In the genomic region with DNA sequence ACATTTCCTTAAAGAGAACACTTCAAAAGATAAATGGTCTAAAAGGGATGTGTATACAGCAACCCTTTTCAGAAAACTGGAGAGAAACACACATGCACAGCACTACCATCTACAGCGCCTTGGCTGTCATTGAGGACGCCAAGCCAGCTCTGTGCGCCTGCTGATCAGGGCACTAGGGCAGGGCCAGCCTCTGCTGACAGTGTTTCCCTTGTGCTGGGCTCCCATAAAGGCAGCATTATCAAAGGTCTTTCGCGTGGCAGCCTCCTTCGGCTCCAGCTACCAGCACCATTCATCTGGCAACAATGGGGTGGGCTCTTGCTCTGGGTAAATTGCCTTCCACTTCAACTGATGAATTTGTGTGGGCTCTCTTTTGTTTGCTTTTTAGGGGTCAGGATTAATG, we compare ENCODE assay signal across 1 cellular context.
TF ChIP-seq lines count a peak whose summit lies in the region.

No MANE protein-coding gene starts in this region.

TF ChIP-seq in GM12878, 131 proteins besides CTCF, POLR2A, EP300 and RAD21:
- TF ChIP-seq CREM (IDR thresholded peaks at IDR 0.05; ENCODE audit: low read depth) = no peak
- TF ChIP-seq ZZZ3 (IDR thresholded peaks at IDR 0.05; ENCODE audit: control insufficient read depth, insufficient read length, low read depth) = no peak
- TF ChIP-seq, protein P1, sequence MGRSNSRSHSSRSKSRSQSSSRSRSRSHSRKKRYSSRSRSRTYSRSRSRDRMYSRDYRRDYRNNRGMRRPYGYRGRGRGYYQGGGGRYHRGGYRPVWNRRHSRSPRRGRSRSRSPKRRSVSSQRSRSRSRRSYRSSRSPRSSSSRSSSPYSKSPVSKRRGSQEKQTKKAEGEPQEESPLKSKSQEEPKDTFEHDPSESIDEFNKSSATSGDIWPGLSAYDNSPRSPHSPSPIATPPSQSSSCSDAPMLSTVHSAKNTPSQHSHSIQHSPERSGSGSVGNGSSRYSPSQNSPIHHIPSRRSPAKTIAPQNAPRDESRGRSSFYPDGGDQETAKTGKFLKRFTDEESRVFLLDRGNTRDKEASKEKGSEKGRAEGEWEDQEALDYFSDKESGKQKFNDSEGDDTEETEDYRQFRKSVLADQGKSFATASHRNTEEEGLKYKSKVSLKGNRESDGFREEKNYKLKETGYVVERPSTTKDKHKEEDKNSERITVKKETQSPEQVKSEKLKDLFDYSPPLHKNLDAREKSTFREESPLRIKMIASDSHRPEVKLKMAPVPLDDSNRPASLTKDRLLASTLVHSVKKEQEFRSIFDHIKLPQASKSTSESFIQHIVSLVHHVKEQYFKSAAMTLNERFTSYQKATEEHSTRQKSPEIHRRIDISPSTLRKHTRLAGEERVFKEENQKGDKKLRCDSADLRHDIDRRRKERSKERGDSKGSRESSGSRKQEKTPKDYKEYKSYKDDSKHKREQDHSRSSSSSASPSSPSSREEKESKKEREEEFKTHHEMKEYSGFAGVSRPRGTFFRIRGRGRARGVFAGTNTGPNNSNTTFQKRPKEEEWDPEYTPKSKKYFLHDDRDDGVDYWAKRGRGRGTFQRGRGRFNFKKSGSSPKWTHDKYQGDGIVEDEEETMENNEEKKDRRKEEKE (IDR thresholded peaks at IDR 0.05) = no peak
- TF ChIP-seq, protein P2, sequence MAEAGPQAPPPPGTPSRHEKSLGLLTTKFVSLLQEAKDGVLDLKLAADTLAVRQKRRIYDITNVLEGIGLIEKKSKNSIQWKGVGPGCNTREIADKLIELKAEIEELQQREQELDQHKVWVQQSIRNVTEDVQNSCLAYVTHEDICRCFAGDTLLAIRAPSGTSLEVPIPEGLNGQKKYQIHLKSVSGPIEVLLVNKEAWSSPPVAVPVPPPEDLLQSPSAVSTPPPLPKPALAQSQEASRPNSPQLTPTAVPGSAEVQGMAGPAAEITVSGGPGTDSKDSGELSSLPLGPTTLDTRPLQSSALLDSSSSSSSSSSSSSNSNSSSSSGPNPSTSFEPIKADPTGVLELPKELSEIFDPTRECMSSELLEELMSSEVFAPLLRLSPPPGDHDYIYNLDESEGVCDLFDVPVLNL (IDR thresholded peaks at IDR 0.05; ENCODE audit: low read depth, low read length) = no peak
- TF ChIP-seq POLR2AphosphoS2 (IDR thresholded peaks at IDR 0.05; ENCODE audit: low read depth, low read length) = no peak
- TF ChIP-seq RELA (IDR thresholded peaks at IDR 0.05; ENCODE audit: borderline replicate concordance, partially characterized antibody) = no peak
- TF ChIP-seq, protein P3, sequence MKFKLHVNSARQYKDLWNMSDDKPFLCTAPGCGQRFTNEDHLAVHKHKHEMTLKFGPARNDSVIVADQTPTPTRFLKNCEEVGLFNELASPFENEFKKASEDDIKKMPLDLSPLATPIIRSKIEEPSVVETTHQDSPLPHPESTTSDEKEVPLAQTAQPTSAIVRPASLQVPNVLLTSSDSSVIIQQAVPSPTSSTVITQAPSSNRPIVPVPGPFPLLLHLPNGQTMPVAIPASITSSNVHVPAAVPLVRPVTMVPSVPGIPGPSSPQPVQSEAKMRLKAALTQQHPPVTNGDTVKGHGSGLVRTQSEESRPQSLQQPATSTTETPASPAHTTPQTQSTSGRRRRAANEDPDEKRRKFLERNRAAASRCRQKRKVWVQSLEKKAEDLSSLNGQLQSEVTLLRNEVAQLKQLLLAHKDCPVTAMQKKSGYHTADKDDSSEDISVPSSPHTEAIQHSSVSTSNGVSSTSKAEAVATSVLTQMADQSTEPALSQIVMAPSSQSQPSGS (IDR thresholded peaks at IDR 0.05; ENCODE audit: low read length) = no peak
- no peak for TF ChIP-seq KDM1A (IDR thresholded peaks at IDR 0.05; ENCODE audit: borderline replicate concordance)
- no peak for TF ChIP-seq PAX8 (IDR thresholded peaks at IDR 0.05)
- TF ChIP-seq ESRRA (IDR thresholded peaks at IDR 0.05; ENCODE audit: low read length) = no peak
